ENCODE assay signal across 18 cellular contexts in genomic region chr3:139312959-139313358, GRCh38. TPM values are rescaled to one million over a fixed set of nuclear protein-coding genes. Genes with fewer than 3 reads are reported as not detected.
DNase-seq lines count a peak whose midpoint lies in the region; ATAC-seq, FAIRE-seq and TF ChIP-seq lines count a peak whose summit lies in the region.
"Had no signal": no experiment of that assay in that cellular context is flagged by ENCODE, and none has a peak within 500 bp of the region (broad histone marks: within the 10 kb centered on the region; RNA-seq: fewer than 3 reads in every experiment).

No MANE protein-coding gene starts in this region.

- H3K36me3 ChIP-seq in PC-9 (ENCODE audit: low read depth) (no peaks in the 10 kb centered on the region), osteoblast (ENCODE audit: insufficient read depth, low read length) (no peaks in the 10 kb centered on the region)
- H3K36me3 ChIP-seq: left ventricle myocardium inferior had no signal

- H2AFZ ChIP-seq in PC-9 (peak overlapping the region; percentile 65; the same call in 1 of the 2 replicates), osteoblast (ENCODE audit: low read length) (peak overlapping the region; percentile 44)

- ATAC-seq in esophagus mucosa, result no peak
- ATAC-seq: stimulated activated naive CD8-positive, alpha-beta T cell treated with anti-CD3 and anti-CD28 coated beads, Interleukin-15, Interleukin-2, amounts not matched to agents 100 U/mL and 50 U/mL, for 24 hours had no signal

- H3K9me2 ChIP-seq in PC-9 (ENCODE audit: insufficient read depth), result no peaks in the 10 kb centered on the region

- no peaks in the 10 kb centered on the region for H3K9me3 ChIP-seq in PC-9 (ENCODE audit: insufficient read depth, low read depth)
- H3K9me3 ChIP-seq in osteoblast (ENCODE audit: low read depth, low read length), result no peaks in the 10 kb centered on the region
- H3K9me3 ChIP-seq: left ventricle myocardium inferior had no signal

- H4K20me1 ChIP-seq in PC-9 (ENCODE audit: insufficient read depth) (no peaks in the 10 kb centered on the region), osteoblast (ENCODE audit: insufficient read depth, low read length) (no peaks in the 10 kb centered on the region)

- H3K27ac ChIP-seq in PC-9 (peak overlapping the region; percentile 54), osteoblast (ENCODE audit: low read depth, low read length) (no peak overlapping the region)
- H3K27ac ChIP-seq: left ventricle myocardium inferior had no signal

- peaks cover 40% of the 10 kb centered on the region for H3F3A ChIP-seq in PC-9 (ENCODE audit: insufficient read depth, low read depth)

- intact Hi-C loops in PC-9 (cut with micrococcal nuclease; ENCODE audit: unreplicated experiment), result loop anchor here (2.0 to 10.0 kb wide), 2 partner anchors 32 to 978 kb away; partner anchors contain the start of gene MRPS22

- H3K79me2 ChIP-seq in PC-9 (ENCODE audit: low read depth) (no peaks in the 10 kb centered on the region), osteoblast (ENCODE audit: insufficient read depth, low read length) (no peaks in the 10 kb centered on the region)

- no peak for FAIRE-seq in GM19239 (lab: Jason Lieb, UNC)
- FAIRE-seq: endometrium, GM18507 had no signal

- no TSS peak for BruUV-seq in PC-9 (replicated peaks; lab: Mats Ljungman, UMichigan)

- POLR2A ChIA-PET in PC-9 (lab: Charles Lee; ENCODE audit: unreplicated experiment), result interaction anchor here (0.6 to 1.1 kb wide), 4 partner anchors 11 to 82 kb away, joined by 3 to 19 read pairs (median 4); no protein-coding TSS in a partner anchor

- H3K4me3 ChIP-seq in PC-9 (peak overlapping the region; percentile 10; the same call in 1 of the 2 replicates), osteoblast (ENCODE audit: insufficient read depth, low read length) (no peak overlapping the region)
- H3K4me3 ChIP-seq: left ventricle myocardium inferior had no signal

- CTCF ChIA-PET in PC-9 (lab: Charles Lee), result interaction anchor here (0.6 to 0.8 kb wide), 2 partner anchors 12 to 50 kb away, joined by 3 to 4 read pairs; no protein-coding TSS in a partner anchor

- H3K4me1 ChIP-seq in PC-9 (replicated peaks; ENCODE audit: insufficient read depth) (peaks cover 77% of the 10 kb centered on the region), osteoblast (ENCODE audit: insufficient read depth, low read length) (peaks cover 48% of the 10 kb centered on the region)
- H3K4me1 ChIP-seq: left ventricle myocardium inferior had no signal

- DNase-seq in ELF-1 (ENCODE audit: low read depth, low spot score) (peak; percentile 32), PC-9 (peak; percentile 62 to 92), dedifferentiated amniotic fluid mesenchymal stem cell (ENCODE audit: extremely low spot score) (peak; percentile 18), osteoblast (ENCODE audit: insufficient read length, low spot score, missing footprints) (no peak), GM19239 (ENCODE audit: insufficient read length, low spot score) (no peak), NCI-H524 (lab: John Stamatoyannopoulos, UW) (no peak), MV-4-11 (lab: John Stamatoyannopoulos, UW) (no peak)
- DNase-seq: activated CD4-positive, alpha-beta T cell treated with anti-CD3 and anti-CD28 coated beads, Interleukin-2, amount 50 U/mL, for 48 hours; GF-D8; GOT3; head of caudate nucleus; left ventricle myocardium inferior; MM.1S; NCI-H2227 treated with DMSO at 0.1 percent for 48 hours; stimulated activated naive CD8-positive, alpha-beta T cell treated with anti-CD3 and anti-CD28 coated beads, Interleukin-15, Interleukin-2, amounts not matched to agents 100 U/mL and 50 U/mL, for 24 hours had no signal

- peak overlapping the region; percentile 62 for H3K4me2 ChIP-seq in PC-9
- H3K4me2 ChIP-seq in osteoblast (ENCODE audit: insufficient read depth, low read length), result no peak overlapping the region

- TF ChIP-seq CTCF in PC-9 (conservative IDR thresholded peaks at IDR 0.05) (no peak), osteoblast (IDR thresholded peaks at IDR 0.05; ENCODE audit: extremely low read depth, low read depth, low read length) (no peak)

- H3K27me3 ChIP-seq in PC-9 (ENCODE audit: insufficient read depth, low read depth), result no peaks in the 10 kb centered on the region
- no peaks in the 10 kb centered on the region for H3K27me3 ChIP-seq in osteoblast (ENCODE audit: insufficient read depth, low read length)

RNA-seq across cellular contexts. Expression of gene MRPS22, which starts 30.9 kb away (rescaled TPM):
- 64.8 and 68.0 TPM in 2 replicates for total RNA-seq in PC-9 (2021)
- 65.1 and 68.1 TPM in 2 replicates for total RNA-seq in osteoblast
- total RNA-seq in esophagus mucosa, result 51.1 TPM

Comparison
In these comparisons a context has a peak if more than half of its experiments do, and no peak if none do; other contexts are left out.
1. DNase-seq: peak in ELF-1 (single experiment), PC-9 (2 of 2) and dedifferentiated amniotic fluid mesenchymal stem cell (single experiment); none in osteoblast (single experiment), GM19239 (single experiment), NCI-H524 (0 of 2) and MV-4-11 (single experiment).